Comparison of ENCODE assay signal across 10 cellular contexts in genomic region chr5:133957591-133957990, GRCh38. TPM values are rescaled to one million over a fixed set of nuclear protein-coding genes. Genes with fewer than 3 reads are reported as not detected.
DNase-seq lines count a peak whose midpoint lies in the region; ATAC-seq and TF ChIP-seq lines count a peak whose summit lies in the region.
"Had no signal": no experiment of that assay in that cellular context is flagged by ENCODE, and none has a peak within 500 bp of the region (broad histone marks: within the 10 kb centered on the region; RNA-seq: fewer than 3 reads in every experiment).

No MANE protein-coding gene starts in this region.

- H3K27ac Mint-ChIP-seq in memory B cell, result peak overlapping the region; percentile 95

- H3K27me3 Mint-ChIP-seq in memory B cell, result no peaks in the 10 kb centered on the region

- peaks cover 0 to 10% (median 2%) of the 10 kb centered on the region in 3 donors for H3K4me1 ChIP-seq in esophagus squamous epithelium

- no peak for TF ChIP-seq CTCF in esophagus squamous epithelium (IDR thresholded peaks at IDR 0.05)

- H3K36me3 Mint-ChIP-seq in memory B cell, result peaks cover 23% of the 10 kb centered on the region

- peak overlapping the region; percentile 37 for H3K4me3 Mint-ChIP-seq in memory B cell

- ATAC-seq in GM18517 (IDR thresholded peaks at IDR 0.05; ENCODE audit: unreplicated experiment) (peak; percentile 64), GM21423 (IDR thresholded peaks at IDR 0.05; ENCODE audit: unreplicated experiment) (peak; percentile 70), HG03439 (IDR thresholded peaks at IDR 0.05; ENCODE audit: unreplicated experiment) (peak; percentile 60), memory B cell (ENCODE audit: low read depth) (peak; percentile 82)

- 57 to 67% methylated on average over 1 of the region's 1 CpG for WGBS in esophagus squamous epithelium, 2 donors

- no peaks in the 10 kb centered on the region for H3K9me3 Mint-ChIP-seq in memory B cell

- H3K4me1 Mint-ChIP-seq in memory B cell, result peaks cover 18% of the 10 kb centered on the region

- no peak for DNase-seq in memory B cell (ENCODE audit: low spot score in 2 of 2)
- no peak for DNase-seq in DMS153 treated with DMSO at 0.1 percent for 48 hours (lab: John Stamatoyannopoulos, UW; ENCODE audit: unreplicated experiment)
- DNase-seq in esophagus squamous epithelium (lab: John Stamatoyannopoulos, UW), result no peak
- DNase-seq in SK-N-DZ (ENCODE audit: low spot score), result no peak
- no peak for DNase-seq in NCI-H345 (lab: John Stamatoyannopoulos, UW)
- DNase-seq: NCI-H1694, Right ventricle myocardium superior had no signal

- intact Hi-C loops in esophagus squamous epithelium (cut with DNase I), result no loop called here

- peaks cover 0 to 54% (median 7%) of the 10 kb centered on the region in 3 donors for H3K36me3 ChIP-seq in esophagus squamous epithelium

- H3K27ac ChIP-seq in esophagus squamous epithelium, result no peak overlapping the region

- no peak for TF ChIP-seq POLR2A in esophagus squamous epithelium (IDR thresholded peaks at IDR 0.05)

- H3K4me3 ChIP-seq in esophagus squamous epithelium, result no peak overlapping the region

- H3K27me3 ChIP-seq in esophagus squamous epithelium, result no peaks in the 10 kb centered on the region

- no peaks in the 10 kb centered on the region for H3K9me3 ChIP-seq in esophagus squamous epithelium

RNA-seq across cellular contexts. Expression of gene C5orf15, which starts 10.8 kb away (rescaled TPM):
- total RNA-seq in esophagus squamous epithelium, result 10 to 100 TPM; 16.5 to 38.0 (median 22.0) TPM
- polyA plus RNA-seq in SK-N-DZ (2014; cell fraction: cytosol; rRNA removed), result 71.5 and 78.8 TPM in 2 replicates
- 29.8 and 42.3 TPM in 2 replicates for polyA plus RNA-seq in SK-N-DZ (2014; cell fraction: nucleus; rRNA removed)

RNA-seq across cellular contexts. Expression of gene VDAC1, which starts 47.2 kb away (rescaled TPM):
- total RNA-seq in esophagus squamous epithelium, result 100 to 1,000 TPM; 151 to 220 (median 188) TPM
- polyA plus RNA-seq in SK-N-DZ (2014; cell fraction: cytosol; rRNA removed), result 259 and 280 TPM in 2 replicates
- polyA plus RNA-seq in SK-N-DZ (2014; cell fraction: nucleus; rRNA removed), result 115 and 147 TPM in 2 replicates
